In the genomic region with DNA sequence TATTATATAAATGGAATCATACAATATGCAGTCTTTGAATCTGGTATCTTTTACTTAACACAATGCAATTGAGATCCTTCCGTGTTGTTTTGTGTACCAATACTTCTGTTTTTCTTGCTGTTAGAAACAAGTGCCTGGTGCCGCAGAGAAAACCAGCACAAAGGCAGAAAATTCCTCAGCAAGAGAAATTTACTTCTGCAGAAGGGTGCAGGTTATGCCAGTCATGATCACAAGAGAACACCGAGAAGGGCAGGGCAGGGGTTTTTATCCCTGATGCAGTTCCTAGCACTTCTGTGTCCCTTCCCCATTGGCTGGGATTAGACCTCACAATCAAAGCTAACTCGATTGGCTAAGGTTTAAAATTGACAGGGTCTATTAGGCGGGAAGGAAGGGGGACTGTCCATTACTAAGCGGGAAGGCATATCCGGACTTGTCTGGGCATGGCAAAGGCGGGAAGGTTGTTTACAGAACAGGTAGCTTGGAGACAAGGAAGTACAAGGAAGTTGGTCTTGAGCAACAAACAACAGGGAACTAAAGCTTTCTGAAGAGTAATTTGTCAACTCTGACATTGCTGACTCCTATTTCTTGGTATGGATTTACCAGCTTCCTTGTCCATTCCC, we compare ENCODE assay signal across 1 cellular context.
TF ChIP-seq lines count a peak whose summit lies in the region.

No MANE protein-coding gene starts in this region.

TF ChIP-seq in H1, 55 proteins besides CTCF, POLR2A, EP300 and RAD21:
- TF ChIP-seq EGR1 (IDR thresholded peaks at IDR 0.05; ENCODE audit: borderline replicate concordance, low read depth, low read length) (no peak), HDAC2 (IDR thresholded peaks at IDR 0.05; ENCODE audit: borderline replicate concordance in 1 of 2, low read depth in 2 of 2, low read length in 2 of 2) (no peak)
- TF ChIP-seq, protein P1, sequence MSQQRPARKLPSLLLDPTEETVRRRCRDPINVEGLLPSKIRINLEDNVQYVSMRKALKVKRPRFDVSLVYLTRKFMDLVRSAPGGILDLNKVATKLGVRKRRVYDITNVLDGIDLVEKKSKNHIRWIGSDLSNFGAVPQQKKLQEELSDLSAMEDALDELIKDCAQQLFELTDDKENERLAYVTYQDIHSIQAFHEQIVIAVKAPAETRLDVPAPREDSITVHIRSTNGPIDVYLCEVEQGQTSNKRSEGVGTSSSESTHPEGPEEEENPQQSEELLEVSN (IDR thresholded peaks at IDR 0.05): peak; percentile 72; the same call in 1 of the 2 replicates
